7 cellular contexts compared by ENCODE assay signal in genomic region chr21:6073993-6074705, GRCh38.
DNase-seq lines count a peak whose midpoint lies in the region; ATAC-seq and TF ChIP-seq lines count a peak whose summit lies in the region.
"Not testable (repeated sequence)": the region's sequence is repeated elsewhere in the genome, so short reads cannot be mapped to it uniquely, and the experiment has no call there.

No MANE protein-coding gene starts in this region.

- not testable (repeated sequence) for H2AFZ ChIP-seq in PC-3 (ENCODE audit: low read length)

- ATAC-seq in PC-3 (peak; percentile 77), esophagus mucosa (peak; percentile 36), right cardiac atrium (peak; percentile 58 to 68), left lung (peak; percentile 63), mucosa of descending colon (peak; percentile 28), psoas muscle (peak; percentile 63 to 88 (median 84)), upper lobe of right lung (peak; percentile 38)

- POLR2A ChIA-PET in PC-3 (lab: Charles Lee; ENCODE audit: unreplicated experiment): not testable (repeated sequence)

- H3K79me2 ChIP-seq in PC-3 (ENCODE audit: low read length): not testable (repeated sequence)

- intact Hi-C loops in PC-3 (cut with micrococcal nuclease); right cardiac atrium (cut with DNase I); left lung (cut with DNase I); mucosa of descending colon (cut with DNase I, micrococcal nuclease); psoas muscle (cut with DNase I); upper lobe of right lung (cut with DNase I): not testable (repeated sequence)

- not testable (repeated sequence) for H4K20me1 ChIP-seq in PC-3 (ENCODE audit: low read length)

- DNase-seq in PC-3, left lung, mucosa of descending colon, psoas muscle, upper lobe of right lung: not testable (repeated sequence)
- peak in 1 of 3 donors; percentile 33 for DNase-seq in right cardiac atrium

- not testable (repeated sequence) for H3K4me3 ChIP-seq in PC-3 (ENCODE audit: low read length); right cardiac atrium (ENCODE audit: low read length); left lung; mucosa of descending colon; psoas muscle; upper lobe of right lung

- not testable (repeated sequence) for H3K36me3 ChIP-seq in PC-3 (ENCODE audit: low read depth, low read length); left lung; mucosa of descending colon (ENCODE audit: low read depth); psoas muscle (ENCODE audit: insufficient read depth in 1 of 2, low read depth in 1 of 2); upper lobe of right lung

- H3K4me1 ChIP-seq in PC-3 (ENCODE audit: insufficient read depth, low read length); right cardiac atrium (ENCODE audit: control insufficient read depth, insufficient read depth, low read length); left lung; mucosa of descending colon (ENCODE audit: low read depth); psoas muscle; upper lobe of right lung: not testable (repeated sequence)

- not testable (repeated sequence) for H3K9ac ChIP-seq in PC-3 (ENCODE audit: low read length)

- H3F3A ChIP-seq in PC-3 (ENCODE audit: low read length, unreplicated experiment): not testable (repeated sequence)

- not testable (repeated sequence) for H3K4me2 ChIP-seq in PC-3 (ENCODE audit: low read length)

- TF ChIP-seq CTCF in PC-3 (conservative IDR thresholded peaks at IDR 0.05; ENCODE audit: low read depth, low read length); left lung (IDR thresholded peaks at IDR 0.05); mucosa of descending colon (IDR thresholded peaks at IDR 0.05); psoas muscle (IDR thresholded peaks at IDR 0.05); upper lobe of right lung (IDR thresholded peaks at IDR 0.05): not testable (repeated sequence)

- not testable (repeated sequence) for H3K27ac ChIP-seq in PC-3 (ENCODE audit: low read length); right cardiac atrium (ENCODE audit: low read length); left lung; psoas muscle; upper lobe of right lung

- not testable (repeated sequence) for BruUV-seq in PC-3 (replicated peaks; lab: Mats Ljungman, UMichigan)

- not testable (repeated sequence) for H3K9me3 ChIP-seq in PC-3 (ENCODE audit: low read length); right cardiac atrium (ENCODE audit: control insufficient read depth, low read length); left lung; mucosa of descending colon; psoas muscle; upper lobe of right lung

- CTCF ChIA-PET in PC-3 (lab: Charles Lee): not testable (repeated sequence)

- not testable (repeated sequence) for H3K27me3 ChIP-seq in PC-3 (ENCODE audit: low read length); right cardiac atrium (ENCODE audit: control insufficient read depth, insufficient read depth); left lung; psoas muscle (ENCODE audit: insufficient read depth in 3 of 3, low read length in 2 of 3); upper lobe of right lung

- no CpG with 5 or more reads among the region's 19 CpGs for WGBS in right cardiac atrium
- WGBS in psoas muscle, 3 donors: no CpG with 5 or more reads among the region's 19 CpGs

- not testable (repeated sequence) for H3K9me2 ChIP-seq in PC-3 (replicated peaks; ENCODE audit: low read length)

Comparison
In these comparisons a context has a peak if more than half of its experiments do, and no peak if none do; other contexts are left out.
1. ATAC-seq: peak in every context shown above with its lines; median percentile 84 in psoas muscle; 77 in PC-3; 63 in right cardiac atrium; 63 in left lung; 38 in upper lobe of right lung; 36 in esophagus mucosa; 28 in mucosa of descending colon.